In the genomic region with DNA sequence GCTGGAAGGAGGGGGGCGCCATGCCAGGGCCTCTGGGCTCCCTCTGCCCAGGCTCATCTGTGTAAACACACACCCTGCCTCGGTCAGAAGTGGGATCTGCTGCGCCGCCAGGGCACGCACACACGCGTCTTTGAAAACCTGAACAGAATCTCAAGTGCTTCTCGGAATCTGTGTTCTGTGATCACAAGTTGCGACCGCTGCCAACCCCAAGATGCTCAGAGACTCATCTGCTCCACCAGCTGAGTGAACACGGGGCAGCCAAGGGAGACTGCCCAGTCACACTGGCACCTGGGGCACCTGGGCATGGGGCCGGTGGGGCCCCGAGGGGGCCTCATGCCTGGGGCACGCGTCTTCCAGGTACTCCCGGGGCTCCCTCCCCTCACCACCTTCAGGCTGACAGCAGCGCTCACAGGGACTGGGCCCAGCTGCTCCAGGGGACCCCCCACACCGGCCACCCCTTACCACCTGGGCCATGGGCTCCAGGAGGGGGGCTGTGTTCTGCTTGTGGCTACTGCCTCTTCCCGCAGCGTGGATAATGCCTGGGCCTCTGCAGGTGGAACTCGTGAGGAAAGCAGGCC, we compare ENCODE assay signal across 9 cellular contexts. TPM values are rescaled to one million over a fixed set of nuclear protein-coding genes. Genes with fewer than 3 reads are reported as not detected.
DNase-seq lines count a peak whose midpoint lies in the region; ATAC-seq, FAIRE-seq and TF ChIP-seq lines count a peak whose summit lies in the region.
"Had no signal": no experiment of that assay in that cellular context is flagged by ENCODE, and none has a peak within 500 bp of the region (broad histone marks: within the 10 kb centered on the region; RNA-seq: fewer than 3 reads in every experiment).

No MANE protein-coding gene starts in this region.

- H3K9me3 ChIP-seq in T-helper 17 cell (ENCODE audit: control insufficient read depth, low read length, poor library complexity, severe bottlenecking) = no peaks in the 10 kb centered on the region
- no peaks in the 10 kb centered on the region for H3K9me3 ChIP-seq in right lobe of liver
- no peaks in the 10 kb centered on the region for H3K9me3 ChIP-seq in small intestine (ENCODE audit: control insufficient read depth, low read depth)

- H3K4me3 ChIP-seq in right lobe of liver = no peak overlapping the region
- no peak overlapping the region for H3K4me3 ChIP-seq in small intestine (ENCODE audit: low read depth in 1 of 2, low read length in 2 of 2)

- H3K4me1 Mint-ChIP-seq in activated CD4-positive, alpha-beta T cell treated with anti-CD3 and anti-CD28 coated beads, Interleukin-2, amount 10 ng/mL, durations not matched to agents 24 days and 14 days = peaks cover 35% of the 10 kb centered on the region
- H3K4me1 Mint-ChIP-seq in T-helper 17 cell = peaks cover 41% of the 10 kb centered on the region

- H3K27me3 ChIP-seq in right lobe of liver (no peaks in the 10 kb centered on the region), small intestine (ENCODE audit: control insufficient read depth in 2 of 2, insufficient read depth in 2 of 2, low read length in 2 of 2) (no peaks in the 10 kb centered on the region)

- peaks cover 0 to 31% (median 9%) of the 10 kb centered on the region in 4 donors for H3K36me3 ChIP-seq in right lobe of liver
- H3K36me3 ChIP-seq in small intestine (ENCODE audit: control insufficient read depth in 2 of 2, insufficient read depth in 2 of 2, low read length in 2 of 2) = peaks cover 4 to 11% of the 10 kb centered on the region in 2 donors

- no peak for TF ChIP-seq CTCF in right lobe of liver (IDR thresholded peaks at IDR 0.05)

- no peak for TF ChIP-seq POLR2A in right lobe of liver (IDR thresholded peaks at IDR 0.05)

- FAIRE-seq in small intestine (lab: Jason Lieb, UNC) = no peak

- H3K9me3 Mint-ChIP-seq in activated CD4-positive, alpha-beta T cell treated with anti-CD3 and anti-CD28 coated beads, Interleukin-2, amount 10 ng/mL, durations not matched to agents 24 days and 14 days = no peaks in the 10 kb centered on the region

- peaks cover 42% of the 10 kb centered on the region for H3K36me3 Mint-ChIP-seq in activated CD4-positive, alpha-beta T cell treated with anti-CD3 and anti-CD28 coated beads, Interleukin-2, amount 10 ng/mL, durations not matched to agents 24 days and 14 days (ENCODE audit: low read depth)
- peaks cover 2% of the 10 kb centered on the region for H3K36me3 Mint-ChIP-seq in T-helper 17 cell (ENCODE audit: low read depth)

- peak overlapping the region; percentile 40 for H3K27ac Mint-ChIP-seq in activated CD4-positive, alpha-beta T cell treated with anti-CD3 and anti-CD28 coated beads, Interleukin-2, amount 10 ng/mL, durations not matched to agents 24 days and 14 days
- peak overlapping the region; percentile 92 for H3K27ac Mint-ChIP-seq in T-helper 17 cell

- 90% methylated on average over 4 of the region's 21 CpGs for WGBS in right lobe of liver (ENCODE audit: insufficient coverage, low coverage, low lambda C conversion rate, missing lambda C conversion rate)
- 86 to 90% (median 87%) methylated on average over 21 of the region's 21 CpGs for WGBS in small intestine, 3 donors

- ATAC-seq in T-helper 17 cell (no peak), right lobe of liver (peak in 2 of 4 donors; percentile 6), GM18873 (IDR thresholded peaks at IDR 0.05; ENCODE audit: low FRiP score, unreplicated experiment) (no peak)

- intact Hi-C loops in activated CD4-positive, alpha-beta T cell treated with anti-CD3 and anti-CD28 coated beads, Interleukin-2, amount 10 ng/mL, durations not matched to agents 24 days and 14 days (cut with micrococcal nuclease) = loop anchor here (1.0 kb wide), 1 partner anchor 136 kb away; no protein-coding TSS in a partner anchor
- intact Hi-C loops in right lobe of liver (cut with DNase I) = loop anchor here (5.0 kb wide), 1 partner anchor 136 kb away; no protein-coding TSS in a partner anchor

- no peaks in the 10 kb centered on the region for H3K27me3 Mint-ChIP-seq in activated CD4-positive, alpha-beta T cell treated with anti-CD3 and anti-CD28 coated beads, Interleukin-2, amount 10 ng/mL, durations not matched to agents 24 days and 14 days
- H3K27me3 Mint-ChIP-seq in T-helper 17 cell = no peaks in the 10 kb centered on the region

- H3K4me1 ChIP-seq in right lobe of liver (no peaks in the 10 kb centered on the region), small intestine (ENCODE audit: control insufficient read depth in 2 of 2, insufficient read depth in 1 of 2, low read depth in 1 of 2, low read length in 1 of 2) (no peaks in the 10 kb centered on the region)

- H3K4me3 Mint-ChIP-seq in activated CD4-positive, alpha-beta T cell treated with anti-CD3 and anti-CD28 coated beads, Interleukin-2, amount 10 ng/mL, durations not matched to agents 24 days and 14 days = peak overlapping the region; percentile 53
- peak overlapping the region; percentile 77 for H3K4me3 Mint-ChIP-seq in T-helper 17 cell

- H3K27ac ChIP-seq in right lobe of liver (peak overlapping the region in 2 of 3 donors; percentile 25 to 43), temporal lobe (ENCODE audit: low read depth, low read length) (peak overlapping the region; percentile 5), small intestine (ENCODE audit: low read depth in 1 of 2, low read length in 1 of 2) (peak overlapping the region in 1 of 2 donors; percentile 87)

- DNase-seq in activated CD4-positive, alpha-beta T cell treated with anti-CD3 and anti-CD28 coated beads, Interleukin-2, amount 10 ng/mL, durations not matched to agents 24 days and 14 days = no peak
- DNase-seq in activated CD4-positive, alpha-beta T cell treated with anti-CD3 and anti-CD28 coated beads for 48 hours = no peak
- no peak for DNase-seq in T-helper 17 cell
- DNase-seq in right lobe of liver = peak in 1 of 3 donors; percentile 58
- DNase-seq in SIG-M5 treated with dmso at 0.1 percent for 504 hours (lab: John Stamatoyannopoulos, UW; ENCODE audit: unreplicated experiment) = no peak
- no peak for DNase-seq in small intestine
- DNase-seq: NCI-H1436 treated with DMSO at 0.1 percent for 48 hours had no signal

RNA-seq across cellular contexts. Expression of a gene that starts 59.0 kb away (rescaled TPM):
- 2.2 and 3.7 TPM in 2 replicates for total RNA-seq in activated CD4-positive, alpha-beta T cell treated with anti-CD3 and anti-CD28 coated beads, Interleukin-2, amount 10 ng/mL, durations not matched to agents 24 days and 14 days
- total RNA-seq in T-helper 17 cell = 100 to 1,000 TPM; 465 to 578 TPM
- total RNA-seq in right lobe of liver = 10 to 100 TPM in 1 of 6 experiments, 1 to 10 TPM in 5; 3.7 to 10.1 (median 4.8) TPM
- 3.0 TPM for total RNA-seq in temporal lobe
- 10 to 100 TPM in 1 of 3 donors, 1 to 10 TPM in 2; 1.1 to 25.4 (median 3.8) TPM for polyA plus RNA-seq in small intestine

Comparison
In these comparisons a context has a peak if more than half of its experiments do, and no peak if none do; other contexts are left out.
1. RNA of a gene that starts 59.0 kb away (total RNA-seq): 465 to 578 TPM in T-helper 17 cell; 3.7 to 10.1 TPM in right lobe of liver, 3.0 TPM in temporal lobe (single experiment) and 2.2 to 3.7 TPM in activated CD4-positive, alpha-beta T cell treated with anti-CD3 and anti-CD28 coated beads, Interleukin-2, amount 10 ng/mL, durations not matched to agents 24 days and 14 days; every median in the first group is over 10 times any median in the second.